Comparison of ENCODE assay signal across 31 cellular contexts in genomic region chr4:34636623-34637022, GRCh38.
"Had no signal": no experiment of that assay in that cellular context is flagged by ENCODE, and none has a peak within 500 bp of the region (broad histone marks: within the 10 kb centered on the region; RNA-seq: fewer than 3 reads in every experiment).

No MANE protein-coding gene starts in this region.

- H3K36me3 ChIP-seq: colonic mucosa, gastrocnemius medialis, heart left ventricle, WERI-Rb-1 had no signal

- H3K4me3 ChIP-seq: colonic mucosa, gastrocnemius medialis, heart left ventricle had no signal

- DNase-seq: activated CD4-positive, alpha-beta memory T cell treated with anti-CD3 and anti-CD28 coated beads, Interleukin-2, amount 10 ng/mL, durations not matched to agents 7 days and 5 days; activated CD4-positive, alpha-beta T cell treated with anti-CD3 and anti-CD28 coated beads for 36 hours; activated CD4-positive, alpha-beta T cell treated with anti-CD3 and anti-CD28 coated beads, Interleukin-2, amount 10 ng/mL, durations not matched to agents 7 days and 5 days; activated CD4-positive, alpha-beta T cell treated with anti-CD3 and anti-CD28 coated beads, Interleukin-2, amount 50 U/mL, for 4 hours; activated CD4-positive, CD25-positive, alpha-beta regulatory T cell; activated CD4-positive, CD25-positive, alpha-beta regulatory T cell treated with anti-CD3 and anti-CD28 coated beads, Interleukin-2, amount 50 U/mL, for 72 hours; activated CD8-positive, alpha-beta memory T cell treated with anti-CD3 and anti-CD28 coated beads, Interleukin-2, amount 50 U/mL, for 48 hours; activated gamma-delta T cell; activated naive CD4-positive, alpha-beta T cell; activated naive CD4-positive, alpha-beta T cell treated with anti-CD3 and anti-CD28 coated beads, Interleukin-2, amount 10 ng/mL, durations not matched to agents 7 days and 5 days; activated naive CD8-positive, alpha-beta T cell treated with anti-CD3 and anti-CD28 coated beads, Interleukin-2, amount 10 ng/mL, durations not matched to agents 7 days and 5 days; activated T-cell treated with anti-CD3 and anti-CD28 coated beads for 4 hours; activated T-cell treated with anti-CD3 and anti-CD28 coated beads, Interleukin-2, amount 50 U/mL, for 24 hours; activated T-cell treated with anti-CD3 and anti-CD28 coated beads, Interleukin-2, amount 50 U/mL, for 72 hours; amniotic stem cell; anterior cingulate cortex; caudate nucleus; cerebellar nuclear complex; colonic mucosa; effector memory CD4-positive, alpha-beta T cell; endodermal cell; foreskin fibroblast; gastrocnemius medialis; glutamatergic neuron; heart left ventricle; T-helper 1 cell; T-helper 17 cell; T1000; WERI-Rb-1 had no signal

- H3K4me1 ChIP-seq: colonic mucosa, gastrocnemius medialis, heart left ventricle had no signal

- H3K27ac ChIP-seq: colonic mucosa, gastrocnemius medialis, heart left ventricle, WERI-Rb-1 had no signal

- H3K27me3 ChIP-seq: colonic mucosa, gastrocnemius medialis, heart left ventricle had no signal

- H3K9me3 ChIP-seq: colonic mucosa, gastrocnemius medialis had no signal

- ATAC-seq: activated CD4-positive, alpha-beta T cell treated with anti-CD3 and anti-CD28 coated beads for 36 hours; activated naive CD4-positive, alpha-beta T cell treated with anti-CD3 and anti-CD28 coated beads, Interleukin-2, amount 50 U/mL, for 72 hours; activated T-cell treated with anti-CD3 and anti-CD28 coated beads, Interleukin-2, amount 50 U/mL, for 72 hours; esophagus mucosa; gastrocnemius medialis; heart left ventricle; T-helper 17 cell had no signal
